In the genomic region with DNA sequence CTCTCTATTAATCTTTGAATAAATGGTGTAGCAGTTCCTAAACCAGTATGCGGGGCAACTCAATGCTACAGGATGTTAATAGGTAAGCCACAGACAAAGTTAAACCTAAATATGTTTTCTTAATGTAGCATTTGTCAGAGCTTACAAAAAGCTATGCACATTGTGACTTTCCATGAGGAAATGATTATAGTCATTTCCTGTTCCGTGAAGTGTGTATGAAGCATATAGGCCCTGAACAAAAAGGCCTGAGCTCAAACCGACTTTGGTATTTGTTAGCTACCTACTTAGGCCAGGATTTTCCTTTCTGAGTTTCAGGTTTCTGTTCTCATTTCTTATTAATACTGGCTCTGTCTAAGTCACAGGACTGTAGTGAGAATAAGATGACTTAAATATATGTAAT, we compare ENCODE assay signal across 11 cellular contexts. TPM values are rescaled to one million over a fixed set of nuclear protein-coding genes. Genes with fewer than 3 reads are reported as not detected.
DNase-seq lines count a peak whose midpoint lies in the region; ATAC-seq and TF ChIP-seq lines count a peak whose summit lies in the region.
"Had no signal": no experiment of that assay in that cellular context is flagged by ENCODE, and none has a peak within 500 bp of the region (broad histone marks: within the 10 kb centered on the region; RNA-seq: fewer than 3 reads in every experiment).

No MANE protein-coding gene starts in this region.

- no peaks in the 10 kb centered on the region for H3K4me1 Mint-ChIP-seq in activated naive CD8-positive, alpha-beta T cell treated with anti-CD3 and anti-CD28 coated beads, Interleukin-2, amount 50 U/mL, for 24 hours

- H3K36me3 Mint-ChIP-seq in activated naive CD8-positive, alpha-beta T cell treated with anti-CD3 and anti-CD28 coated beads, Interleukin-2, amount 50 U/mL, for 24 hours (ENCODE audit: low read depth): peaks cover 57% of the 10 kb centered on the region

- TF ChIP-seq EP300 in gastroesophageal sphincter (IDR thresholded peaks at IDR 0.05): no peak

- no peak overlapping the region for H3K4me3 ChIP-seq in DOHH2 (ENCODE audit: low read length)
- H3K4me3 ChIP-seq in gastroesophageal sphincter: no peak overlapping the region
- H3K4me3 ChIP-seq: MG63 had no signal

- TF ChIP-seq POLR2A in gastroesophageal sphincter (IDR thresholded peaks at IDR 0.05): no peak

- peaks cover 25% of the 10 kb centered on the region for H3K9me3 Mint-ChIP-seq in activated naive CD8-positive, alpha-beta T cell treated with anti-CD3 and anti-CD28 coated beads, Interleukin-2, amount 50 U/mL, for 24 hours

- H3K36me3 ChIP-seq in DOHH2 (ENCODE audit: control insufficient read depth, low read length): peaks cover 3% of the 10 kb centered on the region; the same call in 1 of the 2 replicates
- no peaks in the 10 kb centered on the region for H3K36me3 ChIP-seq in gastroesophageal sphincter
- H3K36me3 ChIP-seq: MG63, WERI-Rb-1 had no signal

- DNase-seq in activated naive CD8-positive, alpha-beta T cell treated with anti-CD3 and anti-CD28 coated beads, Interleukin-2, amount 50 U/mL, for 24 hours: no peak
- DNase-seq in AG20443 (ENCODE audit: low spot score) (no peak), activated gamma-delta T cell treated with Interleukin-2 at 50 U/mL for 16 hours (no peak), NCI-H1436 treated with DMSO at 0.1 percent for 48 hours (lab: John Stamatoyannopoulos, UW) (no peak)
- DNase-seq: MG63, WERI-Rb-1 had no signal

- no peaks in the 10 kb centered on the region for H3F3A ChIP-seq in DOHH2 (ENCODE audit: control insufficient read depth, insufficient read depth)

- no peak for TF ChIP-seq CTCF in DOHH2 (IDR thresholded peaks at IDR 0.05; ENCODE audit: low read depth, low read length, poor library complexity, severe bottlenecking)
- TF ChIP-seq CTCF in gastroesophageal sphincter (IDR thresholded peaks at IDR 0.05): no peak

- H3K27ac ChIP-seq in DOHH2 (ENCODE audit: low read depth, low read length) (0 out of 2 replicates have a peak overlapping the region, but pooled peaks have one; percentile 8), gastroesophageal sphincter (no peak overlapping the region)
- H3K27ac ChIP-seq: WERI-Rb-1 had no signal

- H3K27me3 Mint-ChIP-seq in activated naive CD8-positive, alpha-beta T cell treated with anti-CD3 and anti-CD28 coated beads, Interleukin-2, amount 50 U/mL, for 24 hours: no peaks in the 10 kb centered on the region

- no peaks in the 10 kb centered on the region for H3K9me2 ChIP-seq in DOHH2 (replicated peaks; ENCODE audit: control insufficient read depth, low read length)

- no peaks in the 10 kb centered on the region for H3K79me2 ChIP-seq in DOHH2 (ENCODE audit: control insufficient read depth, low read length)

- no peaks in the 10 kb centered on the region for H4K20me1 ChIP-seq in DOHH2 (ENCODE audit: control insufficient read depth, insufficient read depth, low read depth, low read length)

- 61 to 84% methylated on average over 3 of the region's 3 CpGs for whole genome bisulfite sequencing in gastroesophageal sphincter (ENCODE audit: low coverage in 1 of 2), 2 donors

- H3K27me3 ChIP-seq in DOHH2 (ENCODE audit: control insufficient read depth, low read length) (no peaks in the 10 kb centered on the region), gastroesophageal sphincter (no peaks in the 10 kb centered on the region)
- H3K27me3 ChIP-seq: MG63 had no signal

- peak; percentile 77 for ATAC-seq in GM19397 (IDR thresholded peaks at IDR 0.05; ENCODE audit: unreplicated experiment)
- peak; percentile 86 for ATAC-seq in HG03097 (IDR thresholded peaks at IDR 0.05; ENCODE audit: low FRiP score, unreplicated experiment)
- peak; percentile 79 for ATAC-seq in activated naive CD8-positive, alpha-beta T cell treated with anti-CD3 and anti-CD28 coated beads, Interleukin-2, amount 50 U/mL, for 24 hours
- ATAC-seq in gastroesophageal sphincter: no peak

- H3K4me1 ChIP-seq in DOHH2 (ENCODE audit: control insufficient read depth, low read length): peaks cover 54% of the 10 kb centered on the region
- H3K4me1 ChIP-seq in gastroesophageal sphincter: no peaks in the 10 kb centered on the region

- H3K4me2 ChIP-seq in DOHH2 (ENCODE audit: low read length): peak overlapping the region; percentile 36

- peak overlapping the region; percentile 30 for H3K4me3 Mint-ChIP-seq in activated naive CD8-positive, alpha-beta T cell treated with anti-CD3 and anti-CD28 coated beads, Interleukin-2, amount 50 U/mL, for 24 hours

- H3K27ac Mint-ChIP-seq in activated naive CD8-positive, alpha-beta T cell treated with anti-CD3 and anti-CD28 coated beads, Interleukin-2, amount 50 U/mL, for 24 hours: no peak overlapping the region

- H3K9me3 ChIP-seq in DOHH2 (ENCODE audit: control insufficient read depth, insufficient read depth, low read length): peaks cover 15% of the 10 kb centered on the region
- H3K9me3 ChIP-seq in gastroesophageal sphincter: peaks cover 0 to 24% (median 0%) of the 10 kb centered on the region in 3 donors
- H3K9me3 ChIP-seq: MG63 had no signal

RNA-seq across cellular contexts. Expression of a gene that starts 14.2 kb away (rescaled TPM):
- total RNA-seq in gastroesophageal sphincter: not detected
- total RNA-seq: myocyte had no signal

RNA-seq across cellular contexts. Expression of a gene that starts 44.3 kb away (rescaled TPM):
- total RNA-seq in gastroesophageal sphincter: not detected
- total RNA-seq: myocyte had no signal
